Comparison of ENCODE assay signal across 1 cellular context in genomic region chr14:100371773-100372172, GRCh38.
TF ChIP-seq lines count a peak whose summit lies in the region.

No MANE protein-coding gene starts in this region.

TF ChIP-seq in IMR-90, 13 proteins besides CTCF, POLR2A, EP300 and RAD21:
- no peak for TF ChIP-seq MXI1 (IDR thresholded peaks at IDR 0.05; ENCODE audit: borderline replicate concordance, low read depth, low read length)
- no peak for TF ChIP-seq SMC3 (IDR thresholded peaks at IDR 0.05; ENCODE audit: low read depth, low read length)
- TF ChIP-seq RFX5 (IDR thresholded peaks at IDR 0.05; ENCODE audit: low read depth, low read length), result no peak
- TF ChIP-seq, protein P1, sequence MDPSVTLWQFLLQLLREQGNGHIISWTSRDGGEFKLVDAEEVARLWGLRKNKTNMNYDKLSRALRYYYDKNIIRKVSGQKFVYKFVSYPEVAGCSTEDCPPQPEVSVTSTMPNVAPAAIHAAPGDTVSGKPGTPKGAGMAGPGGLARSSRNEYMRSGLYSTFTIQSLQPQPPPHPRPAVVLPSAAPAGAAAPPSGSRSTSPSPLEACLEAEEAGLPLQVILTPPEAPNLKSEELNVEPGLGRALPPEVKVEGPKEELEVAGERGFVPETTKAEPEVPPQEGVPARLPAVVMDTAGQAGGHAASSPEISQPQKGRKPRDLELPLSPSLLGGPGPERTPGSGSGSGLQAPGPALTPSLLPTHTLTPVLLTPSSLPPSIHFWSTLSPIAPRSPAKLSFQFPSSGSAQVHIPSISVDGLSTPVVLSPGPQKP (IDR thresholded peaks at IDR 0.05; ENCODE audit: borderline replicate concordance, low read depth, low read length), result no peak
- TF ChIP-seq CHD1 (IDR thresholded peaks at IDR 0.05; ENCODE audit: low read depth, low read length), result no peak
- no peak for TF ChIP-seq USF2 (IDR thresholded peaks at IDR 0.05; ENCODE audit: low read depth, low read length)
- no peak for TF ChIP-seq FOS (IDR thresholded peaks at IDR 0.05; ENCODE audit: low read depth, low read length)
- no peak for TF ChIP-seq BHLHE40 (IDR thresholded peaks at IDR 0.05; ENCODE audit: low read depth, low read length)
- no peak for TF ChIP-seq MAFK (IDR thresholded peaks at IDR 0.05; ENCODE audit: low read depth, low read length)
- no peak for TF ChIP-seq NFE2L2 (IDR thresholded peaks at IDR 0.05; ENCODE audit: low read depth, low read length)
- TF ChIP-seq CEBPB (IDR thresholded peaks at IDR 0.05; ENCODE audit: low read depth, low read length), result no peak
- TF ChIP-seq RCOR1 (IDR thresholded peaks at IDR 0.05; ENCODE audit: insufficient replicate concordance, low read length), result no peak
- TF ChIP-seq MAZ (IDR thresholded peaks at IDR 0.05; ENCODE audit: borderline replicate concordance, low read depth, low read length), result no peak
